In the genomic region with DNA sequence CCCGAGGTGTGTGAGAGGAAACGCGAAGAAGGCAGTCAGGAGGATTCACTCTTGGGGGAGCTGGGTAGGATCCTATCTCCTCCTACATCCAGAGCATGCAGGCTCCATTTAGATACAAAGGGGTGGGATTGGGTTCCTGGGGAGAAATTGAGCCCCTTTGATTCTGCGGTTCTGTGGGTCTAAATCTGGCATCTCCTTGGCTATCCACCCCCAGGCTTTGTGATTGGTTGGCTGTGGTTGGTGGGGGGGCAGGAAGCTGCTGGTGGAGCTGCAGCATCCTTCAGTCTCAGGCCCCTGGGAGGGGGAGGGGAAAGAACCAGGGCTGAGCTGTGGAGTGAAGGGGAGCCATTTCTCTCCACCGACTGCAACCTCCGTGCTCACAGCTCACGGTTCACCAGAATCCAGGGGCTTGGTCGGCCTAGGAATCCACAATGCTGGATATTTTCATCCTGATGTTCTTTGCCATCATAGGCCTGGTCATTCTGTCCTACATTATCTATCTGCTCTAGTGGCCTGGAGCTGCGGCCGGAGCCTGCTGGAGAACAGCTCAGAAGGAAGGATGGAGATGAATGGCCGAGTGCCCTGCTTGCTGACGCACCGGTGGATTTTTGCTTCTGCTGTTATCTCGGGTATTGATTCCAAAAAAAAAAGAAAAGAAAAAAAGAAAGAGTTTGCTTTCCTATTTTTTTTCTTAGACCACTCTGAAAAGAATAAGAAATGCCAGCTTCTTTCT, we compare ENCODE assay signal across 8 cellular contexts.
DNase-seq lines count a peak whose midpoint lies in the region; ATAC-seq and TF ChIP-seq lines count a peak whose summit lies in the region.

Gene LASP1NB, plus strand, starts transcription at position 352 of the 733 bp plus-strand sequence.

- peak; percentile 85 for DNase-seq in GM23338 (ENCODE audit: low spot score)
- peak; percentile 65 for DNase-seq in activated T-cell treated with anti-CD3 and anti-CD28 coated beads, Interleukin-2, amount 50 U/mL, for 24 hours
- peak; percentile 70 to 83 (median 82) for DNase-seq in right cardiac atrium
- DNase-seq in spleen = peak; percentile 77
- no peak for DNase-seq in cortex of kidney (lab: John Stamatoyannopoulos, UW)
- no peak for DNase-seq in DMS53 treated with DMSO at 0.1 percent for 48 hours (lab: John Stamatoyannopoulos, UW; ENCODE audit: unreplicated experiment)
- no peak for DNase-seq in DMS153 treated with DMSO at 0.1 percent for 48 hours (lab: John Stamatoyannopoulos, UW; ENCODE audit: unreplicated experiment)

- H3K9me3 ChIP-seq in right cardiac atrium (ENCODE audit: control insufficient read depth, low read length) (no peaks in the 10 kb centered on the region), spleen (no peaks in the 10 kb centered on the region)

- H3K27me3 ChIP-seq in GM23338 (ENCODE audit: insufficient read depth) = no peaks in the 10 kb centered on the region
- no peaks in the 10 kb centered on the region for H3K27me3 ChIP-seq in right cardiac atrium (ENCODE audit: control insufficient read depth, insufficient read depth)
- H3K27me3 ChIP-seq in spleen (replicated peaks in 1 of 7) = no peaks in the 10 kb centered on the region

- no peaks in the 10 kb centered on the region for H3K36me3 ChIP-seq in GM23338 (ENCODE audit: insufficient read depth)
- H3K36me3 ChIP-seq in spleen = peaks cover 0 to 11% (median under 1%) of the 10 kb centered on the region in 6 donors

- H3K4me1 Mint-ChIP-seq in GM23338 = peaks cover 34% of the 10 kb centered on the region
- H3K4me1 Mint-ChIP-seq in activated T-cell treated with anti-CD3 and anti-CD28 coated beads, Interleukin-2, amount 50 U/mL, for 24 hours (ENCODE audit: low read depth) = peaks cover 47% of the 10 kb centered on the region

- H3F3A ChIP-seq in GM23338 (replicated peaks; ENCODE audit: low read depth) = peaks cover 4% of the 10 kb centered on the region; the same call in 1 of the 2 replicates

- H3K4me3 ChIP-seq in GM23338 (peak within 1 kb of the TSS; percentile 37; the same call in 1 of the 2 replicates), right cardiac atrium (ENCODE audit: low read length) (peak within 1 kb of the TSS; percentile 32), spleen (no peak within 1 kb of the TSS)

- peak within 1 kb of the TSS; percentile 88 for H3K27ac Mint-ChIP-seq in GM23338
- peak within 1 kb of the TSS; percentile 54 for H3K27ac Mint-ChIP-seq in activated T-cell treated with anti-CD3 and anti-CD28 coated beads, Interleukin-2, amount 50 U/mL, for 24 hours

- intact Hi-C loops in right cardiac atrium (cut with DNase I) (no loop called here), spleen (cut with DNase I; ENCODE audit: low total_unique reads) (no loop called here)

- H3K36me3 Mint-ChIP-seq in GM23338 (ENCODE audit: low read depth) = peaks cover 4% of the 10 kb centered on the region; the same call in 1 of the 3 replicates
- H3K36me3 Mint-ChIP-seq in activated T-cell treated with anti-CD3 and anti-CD28 coated beads, Interleukin-2, amount 50 U/mL, for 24 hours (ENCODE audit: low read depth) = peaks cover 6% of the 10 kb centered on the region

- 30% methylated on average over 14 of the region's 14 CpGs for WGBS in right cardiac atrium
- 70 to 77% (median 71%) methylated on average over 14 of the region's 14 CpGs for WGBS in spleen, 5 donors

- TF ChIP-seq CTCF in GM23338 (conservative IDR thresholded peaks at IDR 0.05; ENCODE audit: low read depth in 2 of 2) = no peak
- no peak for TF ChIP-seq CTCF in spleen (IDR thresholded peaks at IDR 0.05 in 8 of 11, conservative IDR thresholded peaks at IDR 0.05 in 3 of 11)

- peaks cover 14% of the 10 kb centered on the region for H3K27me3 Mint-ChIP-seq in GM23338 (ENCODE audit: insufficient read depth, low read depth, poor library complexity)
- H3K27me3 Mint-ChIP-seq in activated T-cell treated with anti-CD3 and anti-CD28 coated beads, Interleukin-2, amount 50 U/mL, for 24 hours = no peaks in the 10 kb centered on the region

- ATAC-seq in GM23338 (peak; percentile 61), right cardiac atrium (peak; percentile 45 to 47), HG02759 (IDR thresholded peaks at IDR 0.05; ENCODE audit: unreplicated experiment) (no peak)

- TF ChIP-seq POLR2A in spleen (IDR thresholded peaks at IDR 0.05) = no peak

- H3K4me1 ChIP-seq in GM23338 (ENCODE audit: insufficient read depth) (peaks cover 19% of the 10 kb centered on the region), right cardiac atrium (ENCODE audit: control insufficient read depth, insufficient read depth, low read length) (peaks cover 20% of the 10 kb centered on the region), spleen (peaks cover 10 to 70% (median 43%) of the 10 kb centered on the region in 6 donors)

- H4K20me1 ChIP-seq in GM23338 (replicated peaks; ENCODE audit: insufficient read depth) = peaks cover 4% of the 10 kb centered on the region; the same call in 1 of the 2 replicates

- H3K4me3 Mint-ChIP-seq in GM23338 = peak within 1 kb of the TSS; percentile 59
- peak within 1 kb of the TSS; percentile 32 for H3K4me3 Mint-ChIP-seq in activated T-cell treated with anti-CD3 and anti-CD28 coated beads, Interleukin-2, amount 50 U/mL, for 24 hours

- H3K9me3 Mint-ChIP-seq in GM23338 = no peaks in the 10 kb centered on the region
- H3K9me3 Mint-ChIP-seq in activated T-cell treated with anti-CD3 and anti-CD28 coated beads, Interleukin-2, amount 50 U/mL, for 24 hours = no peaks in the 10 kb centered on the region

- peak within 1 kb of the TSS; percentile 19; the same call in 1 of the 2 replicates for H2AFZ ChIP-seq in GM23338

- H3K27ac ChIP-seq in GM23338 (ENCODE audit: low read depth) (peak within 1 kb of the TSS; percentile 77), right cardiac atrium (ENCODE audit: low read length) (peak within 1 kb of the TSS; percentile 95), spleen (peak within 1 kb of the TSS in 7 of 8 donors; percentile 14 to 77 (median 59))

- H3K9me2 ChIP-seq in GM23338 (ENCODE audit: insufficient read depth) = 0 out of 2 replicates have a peak, but pooled peaks cover 3% of the 10 kb centered on the region

- no peaks in the 10 kb centered on the region for H3K79me2 ChIP-seq in GM23338 (replicated peaks; ENCODE audit: insufficient read depth)

- peak within 1 kb of the TSS; percentile 64 for H3K4me2 ChIP-seq in GM23338

TF ChIP-seq in GM23338, 12 proteins besides CTCF, POLR2A, EP300 and RAD21:
- TF ChIP-seq POLR2AphosphoS5 (IDR thresholded peaks at IDR 0.05; ENCODE audit: low read depth) (0 out of 2 replicates have a peak, but pooled peaks have one; percentile 38), EZH2 (IDR thresholded peaks at IDR 0.05; ENCODE audit: low read depth, unreplicated experiment) (no peak)

Comparison
In these comparisons a context has a peak if more than half of its experiments do, and no peak if none do; other contexts are left out.
1. DNase-seq: peak in GM23338 (single experiment), activated T-cell treated with anti-CD3 and anti-CD28 coated beads, Interleukin-2, amount 50 U/mL, for 24 hours (single experiment), right cardiac atrium (3 of 3) and spleen (single experiment); none in cortex of kidney (single experiment), DMS53 treated with DMSO at 0.1 percent for 48 hours (single experiment) and DMS153 treated with DMSO at 0.1 percent for 48 hours (single experiment).
2. H3K4me3 ChIP-seq: peak in GM23338 (single experiment) and right cardiac atrium (single experiment); none in spleen (0 of 8).
3. Peak in every context shown above with its lines, with median percentiles within 50 percentile points of each other: H3K27ac ChIP-seq.